In genomic region chr17:76801706-76802105, GRCh38 we compare ENCODE assay signal across 6 cellular contexts.
"Had no signal": no experiment of that assay in that cellular context is flagged by ENCODE, and none has a peak within 500 bp of the region (broad histone marks: within the 10 kb centered on the region; RNA-seq: fewer than 3 reads in every experiment).

No MANE protein-coding gene starts in this region.

- FAIRE-seq: H54, HepG2 had no signal

- DNase-seq: GM23248, GOT3, H9, HCEC 1CT had no signal

- H3K27ac ChIP-seq: GM23248 had no signal

- H3K9ac ChIP-seq: GM23248 had no signal

- H3K4me3 ChIP-seq: GM23248 had no signal

- H2AFZ ChIP-seq: GM23248 had no signal
